ENCODE assay signal across 1 cellular context in genomic region chr7:46810986-46811385, GRCh38.
TF ChIP-seq lines count a peak whose summit lies in the region.

No MANE protein-coding gene starts in this region.

TF ChIP-seq in SK-N-SH, 30 proteins besides CTCF, POLR2A, EP300 and RAD21 (continued from another document):
- TF ChIP-seq, protein P1, sequence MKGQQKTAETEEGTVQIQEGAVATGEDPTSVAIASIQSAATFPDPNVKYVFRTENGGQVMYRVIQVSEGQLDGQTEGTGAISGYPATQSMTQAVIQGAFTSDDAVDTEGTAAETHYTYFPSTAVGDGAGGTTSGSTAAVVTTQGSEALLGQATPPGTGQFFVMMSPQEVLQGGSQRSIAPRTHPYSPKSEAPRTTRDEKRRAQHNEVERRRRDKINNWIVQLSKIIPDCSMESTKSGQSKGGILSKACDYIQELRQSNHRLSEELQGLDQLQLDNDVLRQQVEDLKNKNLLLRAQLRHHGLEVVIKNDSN (IDR thresholded peaks at IDR 0.05; ENCODE audit: borderline replicate concordance, low read depth): no peak
- TF ChIP-seq FOXJ3 (CRISPR knock-in tag; IDR thresholded peaks at IDR 0.05) (no peak), GABPA (IDR thresholded peaks at IDR 0.05; ENCODE audit: low read depth) (no peak), NFIC (IDR thresholded peaks at IDR 0.05; ENCODE audit: borderline replicate concordance) (no peak)
